8 cellular contexts compared by ENCODE assay signal in the genomic region with DNA sequence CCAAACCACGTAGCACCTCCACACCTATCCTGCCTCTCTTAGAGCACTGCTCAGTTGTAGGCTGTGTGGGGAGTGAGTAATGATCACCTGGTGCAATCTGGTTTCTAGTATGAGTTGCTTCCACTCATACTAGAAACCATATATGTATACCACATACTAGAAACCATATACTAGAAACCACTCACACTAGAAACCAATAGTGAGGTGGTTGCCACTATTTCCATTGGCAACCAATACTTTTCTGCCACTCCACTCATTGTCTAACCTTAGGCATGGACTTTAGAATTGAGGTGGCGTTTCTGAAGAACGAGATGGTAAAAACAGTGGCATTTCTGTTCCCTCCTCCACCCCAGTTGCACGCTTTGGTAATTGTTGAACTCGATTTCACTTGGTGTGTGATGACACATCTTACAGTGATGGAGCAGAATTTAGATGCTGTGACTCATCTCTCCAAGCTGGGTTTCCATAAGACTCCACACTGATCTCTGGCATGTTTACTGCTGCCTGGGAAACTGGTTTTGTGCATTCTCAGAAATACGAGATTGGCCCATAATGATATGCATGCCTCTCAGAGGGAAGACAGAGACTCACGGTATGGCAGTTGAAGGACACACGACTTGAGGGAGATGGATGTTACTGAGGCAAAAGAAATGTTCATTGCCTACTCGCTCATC.
DNase-seq lines count a peak whose midpoint lies in the region; ATAC-seq and TF ChIP-seq lines count a peak whose summit lies in the region.

No MANE protein-coding gene starts in this region.

- TF ChIP-seq CTCF in GM12865 (IDR thresholded peaks at IDR 0.05; ENCODE audit: insufficient read depth, low read depth, low read length, missing control alignments) (no peak), choroid plexus epithelial cell (conservative IDR thresholded peaks at IDR 0.05; ENCODE audit: low read depth, low read length) (no peak)

- in situ Hi-C loops in G401 (cut with HindIII; ENCODE audit: low sequenced_read_pairs): no loop called here

- no peak overlapping the region for H3K4me3 ChIP-seq in GM12865 (ENCODE audit: low read depth, low read length)
- H3K4me3 ChIP-seq in choroid plexus epithelial cell (ENCODE audit: low read depth, low read length): no peak overlapping the region

- DNase-seq in GM12865 (ENCODE audit: low read depth): peak; percentile 67
- peak; percentile 27 for DNase-seq in choroid plexus epithelial cell (ENCODE audit: low read depth)
- no peak for DNase-seq in G401 (ENCODE audit: low spot score)
- no peak for DNase-seq in COR-L47 (lab: John Stamatoyannopoulos, UW)
- DNase-seq in cortex of kidney (lab: John Stamatoyannopoulos, UW): no peak
- no peak for DNase-seq in NCI-H2196 treated with DMSO at 0.1 percent for 48 hours (lab: John Stamatoyannopoulos, UW; ENCODE audit: unreplicated experiment)

- ATAC-seq in GM21447 (IDR thresholded peaks at IDR 0.05; ENCODE audit: unreplicated experiment) (peak; percentile 93), HG03558 (IDR thresholded peaks at IDR 0.05; ENCODE audit: extremely low read depth, unreplicated experiment) (peak; percentile 89)

Comparison
In these comparisons a context has a peak if more than half of its experiments do, and no peak if none do; other contexts are left out.
1. DNase-seq: peak in GM12865 (single experiment) and choroid plexus epithelial cell (single experiment); none in G401 (single experiment), COR-L47 (single experiment), cortex of kidney (single experiment) and NCI-H2196 treated with DMSO at 0.1 percent for 48 hours (single experiment).